ENCODE assay signal across 8 cellular contexts in genomic region chr19:11346104-11346940, GRCh38. TPM values are rescaled to one million over a fixed set of nuclear protein-coding genes. Genes with fewer than 3 reads are reported as not detected.
DNase-seq lines count a peak whose midpoint lies in the region; ATAC-seq and TF ChIP-seq lines count a peak whose summit lies in the region.

CCDC159 (plus strand) TSS chr19:11346519; CDS start chr19:11346607, 88 bp downstream.
TMEM205 (minus strand) TSS chr19:11346268; CDS start chr19:11345619, 649 bp downstream.

- H3K27me3 Mint-ChIP-seq in activated T-cell treated with anti-CD3 and anti-CD28 coated beads, Interleukin-2, amount 50 U/mL, for 4 hours (ENCODE audit: low read depth) = no peaks in the 10 kb centered on the region

- peaks cover 26% of the 10 kb centered on the region for H3K4me1 Mint-ChIP-seq in activated T-cell treated with anti-CD3 and anti-CD28 coated beads, Interleukin-2, amount 50 U/mL, for 4 hours (ENCODE audit: low read depth)

- intact Hi-C loops in Panc1 (cut with micrococcal nuclease; ENCODE audit: unreplicated experiment) = no loop called here

- in situ Hi-C loops in KBM-7 (cut with MboI; ENCODE audit: low pct_unique_long_range_greater_than_20kb, low sequenced_read_pairs) (no loop called here), Panc1 (cut with HindIII; ENCODE audit: low pct_unique_long_range_greater_than_20kb, low sequenced_read_pairs) (no loop called here)

- no peaks in the 10 kb centered on the region for H3K9me3 Mint-ChIP-seq in activated T-cell treated with anti-CD3 and anti-CD28 coated beads, Interleukin-2, amount 50 U/mL, for 4 hours

- no peak for TF ChIP-seq CTCF in Panc1 (IDR thresholded peaks at IDR 0.05)

- H3K27ac ChIP-seq in Panc1 (ENCODE audit: low read length) = peak within 1 kb of the TSS; percentile 95
- peak within 1 kb of the TSS; percentile 81 to 95 for H3K27ac ChIP-seq in esophagus (ENCODE audit: low read depth in 2 of 2, low read length in 1 of 2)

- TSS peak; percentile 77 for BruUV-seq in Panc1 (replicated peaks; lab: Mats Ljungman, UMichigan)

- H3K36me3 ChIP-seq in Panc1 (ENCODE audit: control insufficient read depth, insufficient read depth, low read length) = no peaks in the 10 kb centered on the region
- peaks cover 0 to 3% of the 10 kb centered on the region in 2 donors for H3K36me3 ChIP-seq in esophagus (ENCODE audit: control insufficient read depth in 2 of 2, insufficient read depth in 2 of 2, low read length in 1 of 2)
- H3K36me3 ChIP-seq in mucosa of stomach (ENCODE audit: control insufficient read depth, insufficient read depth, low read length) = no peaks in the 10 kb centered on the region

- H3K4me1 ChIP-seq in Panc1 (ENCODE audit: control insufficient read depth, insufficient read depth, low read length) (peaks cover 17% of the 10 kb centered on the region), esophagus (ENCODE audit: control insufficient read depth in 2 of 2, insufficient read depth in 2 of 2, low read length in 1 of 2) (peaks cover 6 to 8% of the 10 kb centered on the region in 2 donors), mucosa of stomach (ENCODE audit: control insufficient read depth, insufficient read depth, low read length) (peaks cover 17% of the 10 kb centered on the region)

- ATAC-seq in GM21717 (IDR thresholded peaks at IDR 0.05; ENCODE audit: unreplicated experiment) (peak; percentile 77), Panc1 (peak; percentile 93)
- ATAC-seq in activated T-cell treated with anti-CD3 and anti-CD28 coated beads, Interleukin-2, amount 50 U/mL, for 4 hours = peak; percentile 99

- H3K9me3 ChIP-seq in Panc1 (ENCODE audit: control insufficient read depth, insufficient read depth, low read depth, low read length) (no peaks in the 10 kb centered on the region), esophagus (ENCODE audit: control insufficient read depth in 2 of 2, insufficient read depth in 1 of 2, low read depth in 1 of 2, low read length in 1 of 2) (peaks cover 0 to 4% of the 10 kb centered on the region in 2 donors), mucosa of stomach (ENCODE audit: control insufficient read depth, low read length) (no peaks in the 10 kb centered on the region)

- H3K4me3 Mint-ChIP-seq in activated T-cell treated with anti-CD3 and anti-CD28 coated beads, Interleukin-2, amount 50 U/mL, for 4 hours = peak within 1 kb of the TSS; percentile 97

- CTCF ChIA-PET in Panc1 (lab: Charles Lee) = interaction anchor here (0.6 kb wide), 2 partner anchors 52 to 104 kb away, joined by 3 read pairs; no protein-coding TSS in a partner anchor

- H3K27me3 ChIP-seq in Panc1 (ENCODE audit: control insufficient read depth, insufficient read depth, low read length) = no peaks in the 10 kb centered on the region
- H3K27me3 ChIP-seq in esophagus (ENCODE audit: control insufficient read depth in 1 of 2, insufficient read depth in 2 of 2, low read length in 2 of 2) = no peaks in the 10 kb centered on the region
- H3K27me3 ChIP-seq in mucosa of stomach (ENCODE audit: control insufficient read depth, insufficient read depth, low read length) = no peaks in the 10 kb centered on the region

- peaks cover 2% of the 10 kb centered on the region for H3K36me3 Mint-ChIP-seq in activated T-cell treated with anti-CD3 and anti-CD28 coated beads, Interleukin-2, amount 50 U/mL, for 4 hours (ENCODE audit: insufficient read depth)

- POLR2A ChIA-PET in Panc1 (lab: Charles Lee) = no interaction called here

- DNase-seq in DMS79 (lab: John Stamatoyannopoulos, UW) (peak; percentile 99), KBM-7 (peak; percentile 98), Panc1 (ENCODE audit: low read depth, low spot score) (peak; percentile 96)
- peak; percentile 98 for DNase-seq in activated T-cell treated with anti-CD3 and anti-CD28 coated beads, Interleukin-2, amount 50 U/mL, for 4 hours
- DNase-seq in stimulated activated CD8-positive, alpha-beta memory T cell treated with anti-CD3 and anti-CD28 coated beads, Interleukin-7, amount 100 ng/mL, for 1 hour (ENCODE audit: low read depth in 2 of 2) = peak; percentile 95 to 97

- H3K9ac ChIP-seq in mucosa of stomach (ENCODE audit: low read length) = peak within 1 kb of the TSS; percentile 61

- H3K4me3 ChIP-seq in Panc1 (ENCODE audit: low read depth in 2 of 2, low read length in 2 of 2) (peak within 1 kb of the TSS; percentile 58 to 78), esophagus (ENCODE audit: low read depth in 1 of 2, low read length in 2 of 2) (peak within 1 kb of the TSS; percentile 77 to 79), mucosa of stomach (ENCODE audit: low read length) (peak within 1 kb of the TSS; percentile 39)

- WGBS in esophagus, 2 donors = 0% methylated on average over 50 of the region's 50 CpGs

RNA-seq across cellular contexts. Expression of gene CCDC159, which starts in this region (rescaled TPM):
- total RNA-seq in Panc1 (2021; ENCODE audit: unreplicated experiment) = 46.6 TPM
- 53.4 TPM for polyA plus RNA-seq in Panc1 (2012; ENCODE audit: insufficient read length)
- 10 to 100 TPM; 10.7 to 14.6 (median 11.0) TPM for total RNA-seq in activated T-cell treated with anti-CD3 and anti-CD28 coated beads, Interleukin-2, amount 50 U/mL, for 4 hours
- 10 to 100 TPM; 22.5 to 47.6 TPM for polyA plus RNA-seq in esophagus

RNA-seq across cellular contexts. Expression of gene TMEM205, which starts in this region (rescaled TPM):
- 133 TPM for total RNA-seq in Panc1 (2021; ENCODE audit: unreplicated experiment)
- 277 TPM for polyA plus RNA-seq in Panc1 (2012; ENCODE audit: insufficient read length)
- 10 to 100 TPM; 33.5 to 38.9 (median 33.7) TPM for total RNA-seq in activated T-cell treated with anti-CD3 and anti-CD28 coated beads, Interleukin-2, amount 50 U/mL, for 4 hours
- 10 to 100 TPM; 39.8 to 67.1 TPM for polyA plus RNA-seq in esophagus

Comparison
In these comparisons a context has a peak if more than half of its experiments do, and no peak if none do; other contexts are left out.
1. Peak in every context shown above with its lines: DNase-seq, ATAC-seq, H3K4me3 ChIP-seq and H3K27ac ChIP-seq.